In the genomic region with DNA sequence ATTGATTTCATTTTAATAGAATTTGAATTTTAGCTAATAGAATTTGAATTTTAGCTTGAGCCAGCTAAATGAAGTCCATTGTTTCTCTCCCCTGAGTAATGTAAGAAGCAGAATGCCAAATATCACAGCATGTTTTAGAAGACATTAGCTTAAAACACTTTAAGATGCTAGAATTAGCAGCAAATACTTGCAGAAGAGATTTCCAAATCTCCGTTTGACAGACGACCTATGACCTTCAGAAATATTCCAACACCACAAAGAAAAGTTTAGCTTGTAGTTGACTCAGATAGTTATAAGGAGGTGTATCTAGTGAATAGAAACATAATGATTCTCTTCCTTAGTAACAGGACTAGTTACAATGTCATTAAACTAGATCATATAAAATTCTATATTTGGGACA, we compare ENCODE assay signal across 21 cellular contexts. TPM values are rescaled to one million over a fixed set of nuclear protein-coding genes. Genes with fewer than 3 reads are reported as not detected.
DNase-seq lines count a peak whose midpoint lies in the region; ATAC-seq and TF ChIP-seq lines count a peak whose summit lies in the region.
"Had no signal": no experiment of that assay in that cellular context is flagged by ENCODE, and none has a peak within 500 bp of the region (broad histone marks: within the 10 kb centered on the region; RNA-seq: fewer than 3 reads in every experiment).

No MANE protein-coding gene starts in this region.

- no peak overlapping the region for H3K4me2 ChIP-seq in fibroblast of lung (ENCODE audit: extremely low read depth, insufficient read depth, low read length)

- DNase-seq in GM03348 (ENCODE audit: low spot score) (peak; percentile 3), adipocyte (ENCODE audit: low read depth) (peak; percentile 24), fibroblast of lung (ENCODE audit: low read depth in 2 of 2) (peak; percentile 34 to 36), iris pigment epithelial cell (ENCODE audit: low read depth) (peak; percentile 75)
- DNase-seq in T-helper 2 cell treated with Interferon-gamma antibody and Interleukin-4, amounts not matched to agents 5 μg/mL and 100 μg/mL, for 36 hours (ENCODE audit: low spot score), result no peak
- DNase-seq: DMS53, MG63, NCI-H1048, NCI-H1417 treated with DMSO at 0.1 percent for 48 hours, NCI-H187, NCI-H446 treated with DMSO at 0.1 percent for 48 hours, OCI-M1, SJCRH30 had no signal

- H3K9me3 ChIP-seq in adipocyte (ENCODE audit: control insufficient read depth, low read length), result no peaks in the 10 kb centered on the region
- H3K9me3 ChIP-seq in fibroblast of lung (ENCODE audit: control insufficient read depth, insufficient read depth, low read depth, low read length), result no peaks in the 10 kb centered on the region
- H3K9me3 ChIP-seq: MG63, SJCRH30 had no signal

- H3K4me3 Mint-ChIP-seq in T-helper 2 cell treated with Interferon-gamma antibody and Interleukin-4, amounts not matched to agents 5 μg/mL and 100 μg/mL, for 36 hours, result no peak overlapping the region
- H3K4me3 Mint-ChIP-seq: IgD-negative memory B cell had no signal

- no peaks in the 10 kb centered on the region for H4K20me1 ChIP-seq in fibroblast of lung (ENCODE audit: control insufficient read depth, extremely low read depth, insufficient read depth, low read length)

- H3K9ac ChIP-seq in adipocyte (ENCODE audit: low read length), result no peak overlapping the region
- no peak overlapping the region for H3K9ac ChIP-seq in fibroblast of lung (ENCODE audit: insufficient read depth, low read length)

- H3K36me3 Mint-ChIP-seq in T-helper 2 cell treated with Interferon-gamma antibody and Interleukin-4, amounts not matched to agents 5 μg/mL and 100 μg/mL, for 36 hours (ENCODE audit: low read depth), result no peaks in the 10 kb centered on the region
- H3K36me3 Mint-ChIP-seq: IgD-negative memory B cell had no signal

- H2AFZ ChIP-seq in fibroblast of lung (ENCODE audit: low read length), result no peak overlapping the region

- no peaks in the 10 kb centered on the region for H3K27me3 Mint-ChIP-seq in T-helper 2 cell treated with Interferon-gamma antibody and Interleukin-4, amounts not matched to agents 5 μg/mL and 100 μg/mL, for 36 hours (ENCODE audit: low read depth)
- H3K27me3 Mint-ChIP-seq: IgD-negative memory B cell had no signal

- H3K79me2 ChIP-seq in fibroblast of lung (ENCODE audit: control insufficient read depth, insufficient read depth, low read length), result no peaks in the 10 kb centered on the region

- H3K9me3 Mint-ChIP-seq in T-helper 2 cell treated with Interferon-gamma antibody and Interleukin-4, amounts not matched to agents 5 μg/mL and 100 μg/mL, for 36 hours, result no peaks in the 10 kb centered on the region

- no peak overlapping the region for H3K27ac Mint-ChIP-seq in T-helper 2 cell treated with Interferon-gamma antibody and Interleukin-4, amounts not matched to agents 5 μg/mL and 100 μg/mL, for 36 hours
- H3K27ac Mint-ChIP-seq: IgD-negative memory B cell had no signal

- no peak for TF ChIP-seq CTCF in fibroblast of lung (conservative IDR thresholded peaks at IDR 0.05 in 1 of 2, IDR thresholded peaks at IDR 0.05 in 1 of 2; ENCODE audit: low read depth in 1 of 2, low read length in 2 of 2)

- ATAC-seq in GM18519 (IDR thresholded peaks at IDR 0.05; ENCODE audit: low FRiP score, unreplicated experiment), result no peak
- no peak for ATAC-seq in GM21528 (IDR thresholded peaks at IDR 0.05; ENCODE audit: low FRiP score, unreplicated experiment)
- ATAC-seq: GM12878 had no signal

- no peak overlapping the region for H3K27ac ChIP-seq in fibroblast of lung (ENCODE audit: insufficient read depth, low read length)
- H3K27ac ChIP-seq: C4-2B, SJCRH30 had no signal

- H3K27me3 ChIP-seq in adipocyte (replicated peaks; ENCODE audit: control insufficient read depth, insufficient read depth, low read length), result no peaks in the 10 kb centered on the region
- no peaks in the 10 kb centered on the region for H3K27me3 ChIP-seq in fibroblast of lung (ENCODE audit: control insufficient read depth, insufficient read depth, low read length)
- H3K27me3 ChIP-seq: MG63, SJCRH30 had no signal

- peaks cover 14% of the 10 kb centered on the region for H3K4me1 ChIP-seq in adipocyte (ENCODE audit: control insufficient read depth, insufficient read depth, low read length)
- no peaks in the 10 kb centered on the region for H3K4me1 ChIP-seq in fibroblast of lung (ENCODE audit: control insufficient read depth, extremely low read depth, insufficient read depth, low read length)

- H3K4me1 Mint-ChIP-seq in T-helper 2 cell treated with Interferon-gamma antibody and Interleukin-4, amounts not matched to agents 5 μg/mL and 100 μg/mL, for 36 hours (ENCODE audit: low read depth), result no peaks in the 10 kb centered on the region
- H3K4me1 Mint-ChIP-seq: IgD-negative memory B cell had no signal

- H3K4me3 ChIP-seq in adipocyte (ENCODE audit: low read length), result no peak overlapping the region
- H3K4me3 ChIP-seq in fibroblast of lung (replicated peaks in 1 of 4; ENCODE audit: control extremely low read depth in 1 of 4, insufficient read depth in 1 of 4, low read depth in 3 of 4, low read length in 4 of 4), result no peak overlapping the region
- H3K4me3 ChIP-seq: GM12878, MG63, SJCRH30 had no signal

- no peaks in the 10 kb centered on the region for H3K36me3 ChIP-seq in adipocyte (ENCODE audit: control insufficient read depth, insufficient read depth, low read length, severe bottlenecking)
- H3K36me3 ChIP-seq in fibroblast of lung (ENCODE audit: control insufficient read depth, insufficient read depth, low read length), result no peaks in the 10 kb centered on the region
- H3K36me3 ChIP-seq: SJCRH30 had no signal

RNA-seq across cellular contexts. Expression of a gene that starts 51.7 kb away (rescaled TPM):
- total RNA-seq in fibroblast of lung, result under 0.01 TPM in 1 of 2 replicates, not detected in the other
- 0.07 TPM in 1 of 2 replicates, not detected in the other for polyA plus RNA-seq in fibroblast of lung
- not detected in 2 replicates for polyA plus RNA-seq in fibroblast of lung (2012)
- polyA minus RNA-seq in fibroblast of lung (ENCODE audit: low replicate concordance), result not detected in 2 replicates
- total RNA-seq: A172, GM12878, H1, SJCRH30 had no signal
- polyA plus RNA-seq: AG04450, GM12878, IgD-negative memory B cell had no signal
